Comparison of ENCODE assay signal across 1 cellular context in the genomic region with DNA sequence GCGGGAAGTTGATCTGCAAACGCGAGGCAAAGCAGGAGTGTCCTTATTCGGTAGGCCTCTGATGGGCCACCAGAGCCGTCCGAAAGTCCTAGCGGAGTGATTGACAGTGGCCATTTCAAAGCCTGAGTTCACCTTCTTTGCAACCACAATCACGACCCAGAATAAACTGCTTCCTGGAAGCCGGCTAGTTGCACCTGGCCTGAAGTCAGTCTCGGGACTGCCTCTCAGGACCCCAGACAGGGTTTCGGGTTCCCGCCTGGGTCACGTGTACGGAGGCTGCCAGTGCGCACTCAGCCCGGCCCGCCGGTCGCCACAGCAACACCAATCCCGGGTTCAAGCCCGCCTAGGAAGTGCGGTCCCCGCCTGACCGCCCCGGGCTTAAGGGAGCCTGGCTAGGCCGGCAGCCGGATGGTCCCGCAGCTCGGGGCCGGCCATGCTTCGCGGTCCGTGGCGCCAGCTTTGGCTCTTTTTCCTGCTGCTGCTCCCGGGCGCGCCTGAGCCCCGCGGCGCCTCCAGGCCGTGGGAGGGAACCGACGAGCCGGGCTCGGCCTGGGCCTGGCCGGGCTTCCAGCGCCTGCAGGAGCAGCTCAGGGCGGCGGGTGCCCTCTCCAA.
TF ChIP-seq lines count a peak whose summit lies in the region.

A gene with protein sequence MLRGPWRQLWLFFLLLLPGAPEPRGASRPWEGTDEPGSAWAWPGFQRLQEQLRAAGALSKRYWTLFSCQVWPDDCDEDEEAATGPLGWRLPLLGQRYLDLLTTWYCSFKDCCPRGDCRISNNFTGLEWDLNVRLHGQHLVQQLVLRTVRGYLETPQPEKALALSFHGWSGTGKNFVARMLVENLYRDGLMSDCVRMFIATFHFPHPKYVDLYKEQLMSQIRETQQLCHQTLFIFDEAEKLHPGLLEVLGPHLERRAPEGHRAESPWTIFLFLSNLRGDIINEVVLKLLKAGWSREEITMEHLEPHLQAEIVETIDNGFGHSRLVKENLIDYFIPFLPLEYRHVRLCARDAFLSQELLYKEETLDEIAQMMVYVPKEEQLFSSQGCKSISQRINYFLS (plus strand): TSS at position 375 of the 612 bp plus-strand sequence. CDS start 59 bp downstream, at position 434.

TF ChIP-seq in GM12878, 131 proteins besides CTCF, POLR2A, EP300 and RAD21 (continued from another document):
- TF ChIP-seq, protein P1, sequence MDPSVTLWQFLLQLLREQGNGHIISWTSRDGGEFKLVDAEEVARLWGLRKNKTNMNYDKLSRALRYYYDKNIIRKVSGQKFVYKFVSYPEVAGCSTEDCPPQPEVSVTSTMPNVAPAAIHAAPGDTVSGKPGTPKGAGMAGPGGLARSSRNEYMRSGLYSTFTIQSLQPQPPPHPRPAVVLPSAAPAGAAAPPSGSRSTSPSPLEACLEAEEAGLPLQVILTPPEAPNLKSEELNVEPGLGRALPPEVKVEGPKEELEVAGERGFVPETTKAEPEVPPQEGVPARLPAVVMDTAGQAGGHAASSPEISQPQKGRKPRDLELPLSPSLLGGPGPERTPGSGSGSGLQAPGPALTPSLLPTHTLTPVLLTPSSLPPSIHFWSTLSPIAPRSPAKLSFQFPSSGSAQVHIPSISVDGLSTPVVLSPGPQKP (IDR thresholded peaks at IDR 0.05; ENCODE audit: low read depth, low read length) = no peak
- TF ChIP-seq SREBF2 (IDR thresholded peaks at IDR 0.05; ENCODE audit: low read length) = no peak
- TF ChIP-seq, protein P2, sequence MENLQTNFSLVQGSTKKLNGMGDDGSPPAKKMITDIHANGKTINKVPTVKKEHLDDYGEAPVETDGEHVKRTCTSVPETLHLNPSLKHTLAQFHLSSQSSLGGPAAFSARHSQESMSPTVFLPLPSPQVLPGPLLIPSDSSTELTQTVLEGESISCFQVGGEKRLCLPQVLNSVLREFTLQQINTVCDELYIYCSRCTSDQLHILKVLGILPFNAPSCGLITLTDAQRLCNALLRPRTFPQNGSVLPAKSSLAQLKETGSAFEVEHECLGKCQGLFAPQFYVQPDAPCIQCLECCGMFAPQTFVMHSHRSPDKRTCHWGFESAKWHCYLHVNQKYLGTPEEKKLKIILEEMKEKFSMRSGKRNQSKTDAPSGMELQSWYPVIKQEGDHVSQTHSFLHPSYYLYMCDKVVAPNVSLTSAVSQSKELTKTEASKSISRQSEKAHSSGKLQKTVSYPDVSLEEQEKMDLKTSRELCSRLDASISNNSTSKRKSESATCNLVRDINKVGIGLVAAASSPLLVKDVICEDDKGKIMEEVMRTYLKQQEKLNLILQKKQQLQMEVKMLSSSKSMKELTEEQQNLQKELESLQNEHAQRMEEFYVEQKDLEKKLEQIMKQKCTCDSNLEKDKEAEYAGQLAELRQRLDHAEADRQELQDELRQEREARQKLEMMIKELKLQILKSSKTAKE (IDR thresholded peaks at IDR 0.05; ENCODE audit: low read depth, poor library complexity, severe bottlenecking) = no peak
- TF ChIP-seq, protein P3, sequence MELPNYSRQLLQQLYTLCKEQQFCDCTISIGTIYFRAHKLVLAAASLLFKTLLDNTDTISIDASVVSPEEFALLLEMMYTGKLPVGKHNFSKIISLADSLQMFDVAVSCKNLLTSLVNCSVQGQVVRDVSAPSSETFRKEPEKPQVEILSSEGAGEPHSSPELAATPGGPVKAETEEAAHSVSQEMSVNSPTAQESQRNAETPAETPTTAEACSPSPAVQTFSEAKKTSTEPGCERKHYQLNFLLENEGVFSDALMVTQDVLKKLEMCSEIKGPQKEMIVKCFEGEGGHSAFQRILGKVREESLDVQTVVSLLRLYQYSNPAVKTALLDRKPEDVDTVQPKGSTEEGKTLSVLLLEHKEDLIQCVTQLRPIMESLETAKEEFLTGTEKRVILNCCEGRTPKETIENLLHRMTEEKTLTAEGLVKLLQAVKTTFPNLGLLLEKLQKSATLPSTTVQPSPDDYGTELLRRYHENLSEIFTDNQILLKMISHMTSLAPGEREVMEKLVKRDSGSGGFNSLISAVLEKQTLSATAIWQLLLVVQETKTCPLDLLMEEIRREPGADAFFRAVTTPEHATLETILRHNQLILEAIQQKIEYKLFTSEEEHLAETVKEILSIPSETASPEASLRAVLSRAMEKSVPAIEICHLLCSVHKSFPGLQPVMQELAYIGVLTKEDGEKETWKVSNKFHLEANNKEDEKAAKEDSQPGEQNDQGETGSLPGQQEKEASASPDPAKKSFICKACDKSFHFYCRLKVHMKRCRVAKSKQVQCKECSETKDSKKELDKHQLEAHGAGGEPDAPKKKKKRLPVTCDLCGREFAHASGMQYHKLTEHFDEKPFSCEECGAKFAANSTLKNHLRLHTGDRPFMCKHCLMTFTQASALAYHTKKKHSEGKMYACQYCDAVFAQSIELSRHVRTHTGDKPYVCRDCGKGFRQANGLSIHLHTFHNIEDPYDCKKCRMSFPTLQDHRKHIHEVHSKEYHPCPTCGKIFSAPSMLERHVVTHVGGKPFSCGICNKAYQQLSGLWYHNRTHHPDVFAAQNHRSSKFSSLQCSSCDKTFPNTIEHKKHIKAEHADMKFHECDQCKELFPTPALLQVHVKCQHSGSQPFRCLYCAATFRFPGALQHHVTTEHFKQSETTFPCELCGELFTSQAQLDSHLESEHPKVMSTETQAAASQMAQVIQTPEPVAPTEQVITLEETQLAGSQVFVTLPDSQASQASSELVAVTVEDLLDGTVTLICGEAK (IDR thresholded peaks at IDR 0.05; ENCODE audit: borderline replicate concordance) = peak; percentile 59; the same call in 1 of the 2 replicates
- TF ChIP-seq, protein P4, sequence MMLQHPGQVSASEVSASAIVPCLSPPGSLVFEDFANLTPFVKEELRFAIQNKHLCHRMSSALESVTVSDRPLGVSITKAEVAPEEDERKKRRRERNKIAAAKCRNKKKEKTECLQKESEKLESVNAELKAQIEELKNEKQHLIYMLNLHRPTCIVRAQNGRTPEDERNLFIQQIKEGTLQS (IDR thresholded peaks at IDR 0.05; ENCODE audit: borderline replicate concordance, extremely low read depth, low read depth, low read length) = peak; percentile 71; the same call in 1 of the 2 replicates
- TF ChIP-seq, protein P5, sequence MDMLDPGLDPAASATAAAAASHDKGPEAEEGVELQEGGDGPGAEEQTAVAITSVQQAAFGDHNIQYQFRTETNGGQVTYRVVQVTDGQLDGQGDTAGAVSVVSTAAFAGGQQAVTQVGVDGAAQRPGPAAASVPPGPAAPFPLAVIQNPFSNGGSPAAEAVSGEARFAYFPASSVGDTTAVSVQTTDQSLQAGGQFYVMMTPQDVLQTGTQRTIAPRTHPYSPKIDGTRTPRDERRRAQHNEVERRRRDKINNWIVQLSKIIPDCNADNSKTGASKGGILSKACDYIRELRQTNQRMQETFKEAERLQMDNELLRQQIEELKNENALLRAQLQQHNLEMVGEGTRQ (IDR thresholded peaks at IDR 0.05; ENCODE audit: borderline replicate concordance, low read depth, low read length) = peak; percentile 84
- peak; percentile 84 for TF ChIP-seq TCF12 (IDR thresholded peaks at IDR 0.05; ENCODE audit: low read depth, low read length)
- TF ChIP-seq SMAD1 (IDR thresholded peaks at IDR 0.05; ENCODE audit: low read depth, partially characterized antibody) = no peak
- no peak for TF ChIP-seq WRNIP1 (IDR thresholded peaks at IDR 0.05; ENCODE audit: borderline replicate concordance, low read depth, low read length)
- TF ChIP-seq KAT2A (conservative IDR thresholded peaks at IDR 0.05; ENCODE audit: control insufficient read depth, low read depth, low read length) = no peak
- TF ChIP-seq, protein P6, sequence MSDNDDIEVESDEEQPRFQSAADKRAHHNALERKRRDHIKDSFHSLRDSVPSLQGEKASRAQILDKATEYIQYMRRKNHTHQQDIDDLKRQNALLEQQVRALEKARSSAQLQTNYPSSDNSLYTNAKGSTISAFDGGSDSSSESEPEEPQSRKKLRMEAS (IDR thresholded peaks at IDR 0.05; ENCODE audit: low read depth, low read length) = peak; percentile 94
- peak; percentile 94 for TF ChIP-seq BMI1 (IDR thresholded peaks at IDR 0.05; ENCODE audit: borderline replicate concordance)
- no peak for TF ChIP-seq ZNF274 (IDR thresholded peaks at IDR 0.05; ENCODE audit: insufficient read depth, insufficient read length)
- TF ChIP-seq TCF7 (IDR thresholded peaks at IDR 0.05; ENCODE audit: borderline replicate concordance) = no peak
- peak; percentile 78 for TF ChIP-seq SP1 (IDR thresholded peaks at IDR 0.05; ENCODE audit: low read depth, low read length)
- no peak for TF ChIP-seq NBN (IDR thresholded peaks at IDR 0.05)
- TF ChIP-seq, protein P7, sequence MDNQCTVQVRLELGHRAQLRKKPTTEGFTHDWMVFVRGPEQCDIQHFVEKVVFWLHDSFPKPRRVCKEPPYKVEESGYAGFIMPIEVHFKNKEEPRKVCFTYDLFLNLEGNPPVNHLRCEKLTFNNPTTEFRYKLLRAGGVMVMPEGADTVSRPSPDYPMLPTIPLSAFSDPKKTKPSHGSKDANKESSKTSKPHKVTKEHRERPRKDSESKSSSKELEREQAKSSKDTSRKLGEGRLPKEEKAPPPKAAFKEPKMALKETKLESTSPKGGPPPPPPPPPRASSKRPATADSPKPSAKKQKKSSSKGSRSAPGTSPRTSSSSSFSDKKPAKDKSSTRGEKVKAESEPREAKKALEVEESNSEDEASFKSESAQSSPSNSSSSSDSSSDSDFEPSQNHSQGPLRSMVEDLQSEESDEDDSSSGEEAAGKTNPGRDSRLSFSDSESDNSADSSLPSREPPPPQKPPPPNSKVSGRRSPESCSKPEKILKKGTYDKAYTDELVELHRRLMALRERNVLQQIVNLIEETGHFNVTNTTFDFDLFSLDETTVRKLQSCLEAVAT (IDR thresholded peaks at IDR 0.05) = peak; percentile 74
